Comparison of ENCODE assay signal across 24 cellular contexts in genomic region chr1:185144233-185144632, GRCh38. TPM values are rescaled to one million over a fixed set of nuclear protein-coding genes. Genes with fewer than 3 reads are reported as not detected.
A peak's percentile ranks its signal among the peaks of the same experiment; 100 is the strongest.
DNase-seq lines count a peak whose midpoint lies in the region; ATAC-seq, FAIRE-seq and TF ChIP-seq lines count a peak whose summit lies in the region.
"Had no signal": no experiment of that assay in that cellular context is flagged by ENCODE, and none has a peak within 500 bp of the region (broad histone marks: within the 10 kb centered on the region; RNA-seq: fewer than 3 reads in every experiment).

No MANE protein-coding gene starts in this region.

- peak; percentile 36 for FAIRE-seq in H54 (lab: Jason Lieb, UNC)

- peaks cover 0 to 4% (median 0%) of the 10 kb centered on the region in 4 donors for H3K4me1 Mint-ChIP-seq in naive thymus-derived CD8-positive, alpha-beta T cell

- no peak for TF ChIP-seq POLR2A in H54 (IDR thresholded peaks at IDR 0.05; ENCODE audit: low read depth, low read length)

- H3K27ac ChIP-seq in coronary artery: no peak overlapping the region
- H3K27ac ChIP-seq: C4-2B, parathyroid adenoma, sigmoid colon, tibial artery had no signal

- ATAC-seq in HG02763 (IDR thresholded peaks at IDR 0.05; ENCODE audit: unreplicated experiment): no peak
- no peak for ATAC-seq in naive thymus-derived CD8-positive, alpha-beta T cell
- ATAC-seq: activated naive CD4-positive, alpha-beta T cell treated with anti-CD3 and anti-CD28 coated beads, Interleukin-2, amount 50 U/mL, for 72 hours; naive thymus-derived CD4-positive, alpha-beta T cell had no signal

- POLR2A ChIA-PET in naive thymus-derived CD8-positive, alpha-beta T cell (lab: Charles Lee): no interaction called here

- no peak overlapping the region for H3K4me3 ChIP-seq in fibroblast of mammary gland (ENCODE audit: control insufficient read depth, low read depth, low read length)
- H3K4me3 ChIP-seq in coronary artery: no peak overlapping the region
- H3K4me3 ChIP-seq: sigmoid colon, tibial artery had no signal

- TF ChIP-seq CTCF in fibroblast of mammary gland (conservative IDR thresholded peaks at IDR 0.05; ENCODE audit: control insufficient read depth, insufficient read depth, low read depth, low read length) (no peak), coronary artery (IDR thresholded peaks at IDR 0.05) (no peak)

- H3K9me3 Mint-ChIP-seq in naive thymus-derived CD8-positive, alpha-beta T cell: no peaks in the 10 kb centered on the region
- H3K9me3 Mint-ChIP-seq: activated naive CD4-positive, alpha-beta T cell treated with anti-CD3 and anti-CD28 coated beads, Interleukin-2, amount 50 U/mL, for 72 hours; activated T-helper 1 cell treated with anti-CD3 and anti-CD28 coated beads, Interleukin-12 subunit alpha, Interleukin-12 subunit beta, Interleukin-2, Interleukin-4 antibody, amounts not matched to agents 30 ng/mL and 10 ng/mL and 1 ng/mL, durations not matched to agents 14 hours and 24 hours and 36 hours; memory B cell; naive thymus-derived CD4-positive, alpha-beta T cell had no signal

- no peak for DNase-seq in H54 (ENCODE audit: insufficient read length, low spot score)
- peak; percentile 11 for DNase-seq in amniotic epithelial cell (ENCODE audit: low read depth)
- DNase-seq in fibroblast of mammary gland (ENCODE audit: low read depth): peak; percentile 28
- no peak for DNase-seq in midbrain (lab: John Stamatoyannopoulos, UW)
- no peak for DNase-seq in coronary artery (ENCODE audit: low spot score)
- DNase-seq in naive thymus-derived CD8-positive, alpha-beta T cell: no peak
- DNase-seq: activated CD4-positive, alpha-beta T cell treated with anti-CD3 and anti-CD28 coated beads for 1 hour; DMS 273 treated with DMSO at 0.1 percent for 48 hours; effector CD8-positive, alpha-beta T cell; hippocampal formation; islet precursor cell; KG1; naive thymus-derived CD4-positive, alpha-beta T cell; NCI-H2029 treated with DMSO at 0.1 percent for 48 hours; NCI-H446 treated with DMSO at 0.1 percent for 48 hours; sigmoid colon; stimulated activated naive CD4-positive, alpha-beta T cell; tibial artery had no signal

- no peak overlapping the region for H3K27ac Mint-ChIP-seq in naive thymus-derived CD8-positive, alpha-beta T cell
- H3K27ac Mint-ChIP-seq: activated naive CD4-positive, alpha-beta T cell treated with anti-CD3 and anti-CD28 coated beads, Interleukin-2, amount 50 U/mL, for 72 hours; activated T-helper 1 cell treated with anti-CD3 and anti-CD28 coated beads, Interleukin-12 subunit alpha, Interleukin-12 subunit beta, Interleukin-2, Interleukin-4 antibody, amounts not matched to agents 30 ng/mL and 10 ng/mL and 1 ng/mL, durations not matched to agents 14 hours and 24 hours and 36 hours; memory B cell; naive thymus-derived CD4-positive, alpha-beta T cell had no signal

- no peak overlapping the region for H3K4me3 Mint-ChIP-seq in naive thymus-derived CD8-positive, alpha-beta T cell
- H3K4me3 Mint-ChIP-seq: activated T-helper 1 cell treated with anti-CD3 and anti-CD28 coated beads, Interleukin-12 subunit alpha, Interleukin-12 subunit beta, Interleukin-2, Interleukin-4 antibody, amounts not matched to agents 30 ng/mL and 10 ng/mL and 1 ng/mL, durations not matched to agents 14 hours and 24 hours and 36 hours; memory B cell; naive thymus-derived CD4-positive, alpha-beta T cell had no signal

- no peaks in the 10 kb centered on the region for H3K27me3 Mint-ChIP-seq in naive thymus-derived CD8-positive, alpha-beta T cell
- H3K27me3 Mint-ChIP-seq: memory B cell; naive thymus-derived CD4-positive, alpha-beta T cell had no signal

- H3K36me3 Mint-ChIP-seq in naive thymus-derived CD8-positive, alpha-beta T cell: peaks cover 0 to 73% (median 33%) of the 10 kb centered on the region in 3 donors

RNA-seq across cellular contexts. Expression of gene TRMT1L, which starts 12.5 kb away (rescaled TPM):
- 10 to 100 TPM; 20.9 to 26.8 TPM for total RNA-seq in naive thymus-derived CD8-positive, alpha-beta T cell
- 10 to 100 TPM; 10.8 to 17.4 (median 14.1) TPM for polyA plus RNA-seq in naive thymus-derived CD8-positive, alpha-beta T cell

RNA-seq across cellular contexts. Expression of gene SWT1, which starts 12.7 kb away (rescaled TPM):
- 10 to 100 TPM in 1 of 2 experiments, 1 to 10 TPM in 1; 9.5 to 10.4 TPM for total RNA-seq in naive thymus-derived CD8-positive, alpha-beta T cell
- 1 to 10 TPM; 3.3 to 6.5 (median 4.2) TPM for polyA plus RNA-seq in naive thymus-derived CD8-positive, alpha-beta T cell

Comparison
In these comparisons a context has a peak if more than half of its experiments do, and no peak if none do; other contexts are left out.
1. DNase-seq: peak in amniotic epithelial cell (single experiment) and fibroblast of mammary gland (single experiment); none in H54 (single experiment), midbrain (single experiment), coronary artery (single experiment) and naive thymus-derived CD8-positive, alpha-beta T cell (0 of 10).